1 cellular context compared by ENCODE assay signal in the genomic region with DNA sequence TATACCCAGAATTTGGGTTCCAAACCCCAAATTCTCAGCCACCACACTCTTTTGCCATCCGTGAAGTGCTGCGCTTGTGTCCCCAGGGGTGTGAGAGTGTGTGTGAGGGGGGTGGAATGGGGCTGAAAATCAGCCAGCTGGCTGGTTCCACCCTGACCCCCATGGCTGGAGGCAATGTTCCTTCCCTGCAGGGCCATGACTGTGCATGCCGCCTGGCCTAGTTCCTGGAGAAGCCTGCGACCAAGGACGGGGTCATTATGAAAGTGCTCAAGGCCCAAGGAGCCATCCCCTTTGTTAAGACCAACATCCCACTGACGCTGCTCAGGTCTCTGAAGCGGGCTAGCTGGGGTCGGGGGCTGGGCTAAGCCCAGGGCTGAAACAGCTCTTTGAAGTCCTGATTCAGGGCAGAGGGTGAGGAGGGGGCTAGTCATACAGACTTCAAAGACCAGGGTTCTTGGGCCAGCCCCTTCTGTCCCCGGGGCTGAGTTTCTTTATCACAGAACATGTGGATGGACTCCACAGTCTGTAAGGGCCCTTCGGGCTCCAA.
TF ChIP-seq lines count a peak whose summit lies in the region.

No MANE protein-coding gene starts in this region.

TF ChIP-seq in GM23338, 12 proteins besides CTCF, POLR2A, EP300 and RAD21 (continued from another document):
- TF ChIP-seq, protein P1, sequence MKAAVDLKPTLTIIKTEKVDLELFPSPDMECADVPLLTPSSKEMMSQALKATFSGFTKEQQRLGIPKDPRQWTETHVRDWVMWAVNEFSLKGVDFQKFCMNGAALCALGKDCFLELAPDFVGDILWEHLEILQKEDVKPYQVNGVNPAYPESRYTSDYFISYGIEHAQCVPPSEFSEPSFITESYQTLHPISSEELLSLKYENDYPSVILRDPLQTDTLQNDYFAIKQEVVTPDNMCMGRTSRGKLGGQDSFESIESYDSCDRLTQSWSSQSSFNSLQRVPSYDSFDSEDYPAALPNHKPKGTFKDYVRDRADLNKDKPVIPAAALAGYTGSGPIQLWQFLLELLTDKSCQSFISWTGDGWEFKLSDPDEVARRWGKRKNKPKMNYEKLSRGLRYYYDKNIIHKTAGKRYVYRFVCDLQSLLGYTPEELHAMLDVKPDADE (IDR thresholded peaks at IDR 0.05) = no peak
- no peak for TF ChIP-seq CREB1 (CRISPR knock-in tag; IDR thresholded peaks at IDR 0.05; ENCODE audit: low read depth)
- TF ChIP-seq NANOG (IDR thresholded peaks at IDR 0.05; ENCODE audit: borderline replicate concordance) = no peak
